In genomic region chr12:1670244-1670814, GRCh38 we compare ENCODE assay signal across 16 cellular contexts. TPM values are rescaled to one million over a fixed set of nuclear protein-coding genes. Genes with fewer than 3 reads are reported as not detected.
DNase-seq lines count a peak whose midpoint lies in the region; ATAC-seq and TF ChIP-seq lines count a peak whose summit lies in the region.
"Had no signal": no experiment of that assay in that cellular context is flagged by ENCODE, and none has a peak within 500 bp of the region (broad histone marks: within the 10 kb centered on the region; RNA-seq: fewer than 3 reads in every experiment).

No MANE protein-coding gene starts in this region.

- POLR2A ChIA-PET in HEK293 (lab: Yijun Ruan, JAX): interaction anchor here (0.7 kb wide), 1 partner anchor 14 kb away, joined by 3 read pairs; no protein-coding TSS in a partner anchor

- CTCF ChIA-PET in HEK293 (lab: Yijun Ruan, JAX): interaction anchor here (0.5 to 2.2 kb wide), 10 partner anchors 13 to 721 kb away, joined by 3 to 8 read pairs (median 4); no protein-coding TSS in a partner anchor

- intact Hi-C loops in left lung (cut with DNase I): no loop called here

- no peaks in the 10 kb centered on the region for H4K20me1 ChIP-seq in BLaER1

- H3K9me3 ChIP-seq in BLaER1 (no peaks in the 10 kb centered on the region), HEK293 (ENCODE audit: control insufficient read depth, insufficient read depth, low read depth, low read length) (no peaks in the 10 kb centered on the region), mucosa of stomach (ENCODE audit: control insufficient read depth, low read length) (no peaks in the 10 kb centered on the region), left lung (no peaks in the 10 kb centered on the region)

- H3K36me3 ChIP-seq in BLaER1: no peaks in the 10 kb centered on the region
- no peaks in the 10 kb centered on the region for H3K36me3 ChIP-seq in HEK293 (ENCODE audit: control insufficient read depth in 2 of 2, insufficient read depth in 1 of 2, low read length in 2 of 2)
- H3K36me3 ChIP-seq in mucosa of stomach (ENCODE audit: control insufficient read depth, insufficient read depth, low read length): no peaks in the 10 kb centered on the region
- no peaks in the 10 kb centered on the region for H3K36me3 ChIP-seq in left lung
- H3K36me3 ChIP-seq: neural progenitor cell had no signal

- no peak for ATAC-seq in left lung
- ATAC-seq: CD8-positive, alpha-beta T cell had no signal

- no peak for TF ChIP-seq CTCF in HEK293 (tag by site-specific recombination; IDR thresholded peaks at IDR 0.05)
- no peak for TF ChIP-seq CTCF in left lung (IDR thresholded peaks at IDR 0.05)

- no peaks in the 10 kb centered on the region for H3K27me3 ChIP-seq in BLaER1
- no peaks in the 10 kb centered on the region for H3K27me3 ChIP-seq in mucosa of stomach (ENCODE audit: control insufficient read depth, insufficient read depth, low read length)
- H3K27me3 ChIP-seq in left lung: no peaks in the 10 kb centered on the region
- H3K27me3 ChIP-seq: neural progenitor cell had no signal

- no peak for DNase-seq in epithelial cell of prostate (ENCODE audit: low read depth, low spot score)
- no peak for DNase-seq in islet precursor cell
- no peak for DNase-seq in T-helper 9 cell
- DNase-seq in left lung: no peak
- no peak for DNase-seq in DMS114 treated with DMSO at 0.1 percent for 48 hours (lab: John Stamatoyannopoulos, UW; ENCODE audit: unreplicated experiment)
- DNase-seq: activated CD4-positive, alpha-beta T cell treated with anti-CD3 and anti-CD28 coated beads, Interleukin-2, amount 50 U/mL, for 4 hours; activated T-cell treated with anti-CD3 and anti-CD28 coated beads, Interleukin-2, amount 50 U/mL, for 48 hours; CD8-positive, alpha-beta T cell; erythroblast; glutamatergic neuron; NCI-H187 had no signal

- H3K9ac ChIP-seq in BLaER1 (peak overlapping the region; percentile 7; the same call in 1 of the 2 replicates), mucosa of stomach (ENCODE audit: low read length) (peak overlapping the region; percentile 33)
- H3K9ac ChIP-seq: neural progenitor cell had no signal

- H3K27ac ChIP-seq in BLaER1: peak overlapping the region; percentile 85
- no peak overlapping the region for H3K27ac ChIP-seq in HEK293 (ENCODE audit: extremely low read depth, low read depth, low read length)
- H3K27ac ChIP-seq in epithelial cell of prostate: peak overlapping the region; percentile 51
- no peak overlapping the region for H3K27ac ChIP-seq in left lung
- H3K27ac ChIP-seq: neural progenitor cell, VCaP had no signal

- H3K4me3 ChIP-seq in BLaER1 (no peak overlapping the region), HEK293 (ENCODE audit: low read depth, low read length) (no peak overlapping the region), mucosa of stomach (ENCODE audit: low read length) (no peak overlapping the region), left lung (no peak overlapping the region)
- H3K4me3 ChIP-seq: neural progenitor cell had no signal

- H3K4me1 ChIP-seq in BLaER1: peaks cover 57% of the 10 kb centered on the region
- H3K4me1 ChIP-seq in HEK293 (ENCODE audit: control insufficient read depth, insufficient read depth, low read length): peaks cover 9% of the 10 kb centered on the region; the same call in 1 of the 2 replicates
- H3K4me1 ChIP-seq in mucosa of stomach (ENCODE audit: control insufficient read depth, insufficient read depth, low read length): peaks cover 40% of the 10 kb centered on the region
- peaks cover 0 to 31% of the 10 kb centered on the region in 2 donors for H3K4me1 ChIP-seq in left lung

- peak overlapping the region; percentile 80 for H3K4me2 ChIP-seq in BLaER1
- H3K4me2 ChIP-seq: neural progenitor cell had no signal

TF ChIP-seq in HEK293, 187 proteins besides CTCF, POLR2A, EP300 and RAD21:
- TF ChIP-seq KLF17 (tag by site-specific recombination; IDR thresholded peaks at IDR 0.05) (no peak), ZNF777 (tag by site-specific recombination; IDR thresholded peaks at IDR 0.05; ENCODE audit: borderline replicate concordance) (no peak), PRDM10 (tag by site-specific recombination; IDR thresholded peaks at IDR 0.05) (peak; percentile 82), ZNF140 (tag by site-specific recombination; IDR thresholded peaks at IDR 0.05) (no peak)

RNA-seq across cellular contexts. Expression of gene ADIPOR2, which starts 20.5 kb away (rescaled TPM):
- 10 to 100 TPM; 52.9 to 66.8 TPM for total RNA-seq in left lung

RNA-seq across cellular contexts. Expression of gene WNT5B, which starts 41.3 kb away (rescaled TPM):
- 1 to 10 TPM; 3.3 to 4.5 TPM for total RNA-seq in left lung
- total RNA-seq: CD8-positive, alpha-beta T cell had no signal

Comparison
In these comparisons a context has a peak if more than half of its experiments do, and no peak if none do; other contexts are left out.
1. H3K27ac ChIP-seq: peak in BLaER1 (single experiment) and epithelial cell of prostate (single experiment); none in HEK293 (single experiment) and left lung (0 of 2).